Comparison of ENCODE assay signal across 28 cellular contexts in genomic region chr17:79652999-79653643, GRCh38. TPM values are rescaled to one million over a fixed set of nuclear protein-coding genes. Genes with fewer than 3 reads are reported as not detected.
A peak's percentile ranks its signal among the peaks of the same experiment; 100 is the strongest.
DNase-seq lines count a peak whose midpoint lies in the region; ATAC-seq, FAIRE-seq and TF ChIP-seq lines count a peak whose summit lies in the region.
"Had no signal": no experiment of that assay in that cellular context is flagged by ENCODE, and none has a peak within 500 bp of the region (broad histone marks: within the 10 kb centered on the region; RNA-seq: fewer than 3 reads in every experiment).

No MANE protein-coding gene starts in this region.

- no peaks in the 10 kb centered on the region for H3K23me2 ChIP-seq in H9 (ENCODE audit: insufficient read length, low read depth, low read length, poor library complexity, severe bottlenecking)

- H3K4me1 ChIP-seq in H9 (ENCODE audit: insufficient read depth, low read length) (no peaks in the 10 kb centered on the region; the same call in 1 of the 2 replicates), K562 (replicated peaks in 1 of 2; ENCODE audit: control insufficient read depth in 2 of 2, insufficient read depth in 2 of 2, low read length in 2 of 2) (no peaks in the 10 kb centered on the region), muscle layer of colon (ENCODE audit: insufficient read depth, low read length) (peaks cover 43% of the 10 kb centered on the region)
- H3K4me1 ChIP-seq: SJSA1 had no signal

- no peak overlapping the region for H2AFZ ChIP-seq in H9 (ENCODE audit: low read length)
- H2AFZ ChIP-seq in K562 (ENCODE audit: low read depth, low read length), result no peak overlapping the region
- H2AFZ ChIP-seq: PC-9 had no signal

- intact Hi-C loops in K562 (cut with micrococcal nuclease), result no loop called here

- FAIRE-seq in K562 (lab: Jason Lieb, UNC), result no peak
- FAIRE-seq: A204.1, GM18507 had no signal

- H3K36me3 ChIP-seq in K562 (ENCODE audit: control insufficient read depth, insufficient read depth, low read length) (no peaks in the 10 kb centered on the region), muscle layer of colon (ENCODE audit: insufficient read depth, low read length) (no peaks in the 10 kb centered on the region)
- H3K36me3 ChIP-seq: BLaER1 treated with 17β-estradiol and CSF1 and Interleukin-3, amounts not matched to agents 10 nM and 100 nM; SJSA1 had no signal

- no peaks in the 10 kb centered on the region for H3K79me2 ChIP-seq in H9 (ENCODE audit: insufficient read depth, low read length)
- H3K79me2 ChIP-seq in K562 (ENCODE audit: control insufficient read depth, insufficient read depth, low read length), result no peaks in the 10 kb centered on the region

- H2BK120ac ChIP-seq in H9 (ENCODE audit: low read depth, low read length, poor library complexity, severe bottlenecking), result no peak overlapping the region

- H3K27ac Mint-ChIP-seq in H9, result no peak overlapping the region
- no peak overlapping the region for H3K27ac Mint-ChIP-seq in type B pancreatic cell
- H3K27ac Mint-ChIP-seq: CD4-positive, alpha-beta T cell; HFFc6 had no signal

- in situ Hi-C loops in K562 (cut with MboI), result no loop called here

- H3K14ac ChIP-seq in H9 (ENCODE audit: insufficient read depth, low read length), result no peak overlapping the region

- H3K18ac ChIP-seq in H9 (ENCODE audit: insufficient read length, low read depth, low read length), result no peak overlapping the region

- H2BK15ac ChIP-seq in H9 (ENCODE audit: low read depth, low read length), result no peak overlapping the region

- H2BK12ac ChIP-seq in H9 (ENCODE audit: insufficient read length, low read depth, low read length), result no peak overlapping the region

- H3K23ac ChIP-seq in H9 (ENCODE audit: insufficient read length, low read depth, low read length), result no peak overlapping the region

- WGBS in H9 (ENCODE audit: extremely low coverage, insufficient read length, low lambda C conversion rate), result 100% methylated on average over 2 of the region's 9 CpGs
- WGBS in K562 (ENCODE audit: insufficient coverage, low coverage, missing lambda C conversion rate), result under 1% methylated on average over 9 of the region's 9 CpGs

- H3K56ac ChIP-seq in H9 (ENCODE audit: insufficient read length, low read depth, low read length), result no peak overlapping the region

- H3K79me1 ChIP-seq in H9 (ENCODE audit: insufficient read depth, low read depth, low read length, poor library complexity, severe bottlenecking), result no peaks in the 10 kb centered on the region

- no peak overlapping the region for H3K4me3 ChIP-seq in K562
- no peak overlapping the region for H3K4me3 ChIP-seq in muscle layer of colon (ENCODE audit: low read depth in 1 of 2, low read length in 2 of 2)
- H3K4me3 ChIP-seq: BLaER1 treated with 17β-estradiol and CSF1 and Interleukin-3, amounts not matched to agents 10 nM and 100 nM; PC-9; SJSA1 had no signal

- H3K27me3 Mint-ChIP-seq in H9 (ENCODE audit: low read depth), result peaks cover 39% of the 10 kb centered on the region
- H3K27me3 Mint-ChIP-seq in type B pancreatic cell, result peaks cover 7% of the 10 kb centered on the region

- no peak overlapping the region for H4K8ac ChIP-seq in H9 (replicated peaks; ENCODE audit: insufficient read length, low read depth, low read length)

- H3K4me3 Mint-ChIP-seq in H9 (no peak overlapping the region), type B pancreatic cell (no peak overlapping the region)
- H3K4me3 Mint-ChIP-seq: CD4-positive, alpha-beta T cell; HFFc6 had no signal

- no peak overlapping the region for H4K91ac ChIP-seq in H9 (ENCODE audit: insufficient read length, low read depth, low read length)

- no peak overlapping the region for H4K5ac ChIP-seq in H9 (ENCODE audit: insufficient read length, low read depth, low read length)

- TF ChIP-seq CTCF in H9 (conservative IDR thresholded peaks at IDR 0.05) (no peak), K562 (IDR thresholded peaks at IDR 0.05 in 2 of 3, conservative IDR thresholded peaks at IDR 0.05 in 1 of 3; ENCODE audit: insufficient read depth in 2 of 3, low read depth in 1 of 3, low read length in 3 of 3) (no peak), type B pancreatic cell (conservative IDR thresholded peaks at IDR 0.05) (no peak)

- TF ChIP-seq RAD21 in K562 (CRISPR knock-in tag; conservative IDR thresholded peaks at IDR 0.05 in 1 of 2, IDR thresholded peaks at IDR 0.05 in 1 of 2), result no peak

- no peaks in the 10 kb centered on the region for H3K9me3 ChIP-seq in H9 (ENCODE audit: control insufficient read depth, low read depth, low read length)
- H3K9me3 ChIP-seq in K562 (replicated peaks; ENCODE audit: control insufficient read depth, insufficient read depth, low read depth, low read length), result no peaks in the 10 kb centered on the region
- H3K9me3 ChIP-seq in muscle layer of colon (ENCODE audit: low read length), result no peaks in the 10 kb centered on the region

- TF ChIP-seq POLR2A in K562 (conservative IDR thresholded peaks at IDR 0.05), result no peak

- no peak overlapping the region for H3K9ac ChIP-seq in H9 (ENCODE audit: extremely low read depth, insufficient read length, low read length)
- H3K9ac ChIP-seq in K562 (ENCODE audit: insufficient read depth in 1 of 2, low read depth in 2 of 2, low read length in 2 of 2), result no peak overlapping the region
- no peak overlapping the region for H3K9ac ChIP-seq in muscle layer of colon (ENCODE audit: low read length)
- H3K9ac ChIP-seq: BLaER1 treated with 17β-estradiol and CSF1 and Interleukin-3, amounts not matched to agents 10 nM and 100 nM had no signal

- H3K9me3 Mint-ChIP-seq in H9 (peaks cover 6 to 15% of the 10 kb centered on the region in 2 experiments; a peak in 3 of 5 replicates), type B pancreatic cell (peaks cover 13% of the 10 kb centered on the region)

- no peak for TF ChIP-seq EP300 in K562 (IDR thresholded peaks at IDR 0.05; ENCODE audit: low read length)

- peaks cover 0 to 12% (median 0%) of the 10 kb centered on the region in 3 experiments; a peak in 4 of 7 replicates for H3K36me3 Mint-ChIP-seq in H9 (ENCODE audit: insufficient read depth in 1 of 3, low read depth in 3 of 3)
- H3K36me3 Mint-ChIP-seq in type B pancreatic cell, result no peaks in the 10 kb centered on the region

- no peak for ATAC-seq in K562
- ATAC-seq in GM18511 (IDR thresholded peaks at IDR 0.05; ENCODE audit: unreplicated experiment), result no peak
- ATAC-seq in GM19023 (IDR thresholded peaks at IDR 0.05; ENCODE audit: unreplicated experiment), result no peak

- no peak overlapping the region for H2AK5ac ChIP-seq in H9 (ENCODE audit: insufficient read length, low read length)

- DNase-seq in H9 (peak; percentile 12), K562 (ENCODE audit: extremely low read depth in 1 of 4, low spot score in 3 of 4) (no peak), type B pancreatic cell (ENCODE audit: extremely low spot score, unreplicated experiment) (peak; percentile 36), GOT3 (lab: John Stamatoyannopoulos, UW) (no peak)
- DNase-seq: AML-193; CD4-positive, alpha-beta T cell; DMS53; HFFc6; KG1; MM.1S; NCI-H1048; NCI-H1417 treated with DMSO at 0.1 percent for 48 hours; NCI-H2081; NCI-H2227 treated with DMSO at 0.1 percent for 48 hours; NCI-H526 treated with DMSO at 0.1 percent for 48 hours; PC-9; Right ventricle myocardium superior; RPMI8226 had no signal

- no peaks in the 10 kb centered on the region; the same call in 1 of the 2 replicates for H3K27me3 ChIP-seq in H9 (ENCODE audit: insufficient read depth, low read length)
- peaks cover 18% of the 10 kb centered on the region in 2 experiments for H3K27me3 ChIP-seq in K562 (ENCODE audit: control insufficient read depth in 2 of 2, insufficient read depth in 2 of 2, low read length in 2 of 2)
- H3K27me3 ChIP-seq in muscle layer of colon (ENCODE audit: control insufficient read depth in 1 of 2, insufficient read depth in 2 of 2, low read length in 2 of 2), result no peaks in the 10 kb centered on the region

- no peak overlapping the region for H2BK5ac ChIP-seq in H9 (ENCODE audit: insufficient read length, low read length)

- no peak overlapping the region for H3T11ph ChIP-seq in H9 (ENCODE audit: low read length)

- H3K4me1 Mint-ChIP-seq in H9 (peaks cover 9 to 10% of the 10 kb centered on the region in 2 experiments), type B pancreatic cell (ENCODE audit: unreplicated experiment) (peaks cover 5% of the 10 kb centered on the region)

- CTCF ChIA-PET in K562 (lab: Yijun Ruan, JAX; ENCODE audit: low intra/inter-chr PET ratio), result no interaction called here

- H4K20me1 ChIP-seq in H9 (ENCODE audit: control insufficient read depth, insufficient read depth, insufficient read length), result no peaks in the 10 kb centered on the region
- no peaks in the 10 kb centered on the region for H4K20me1 ChIP-seq in K562 (replicated peaks; ENCODE audit: control insufficient read depth, insufficient read depth, low read length)
- H4K20me1 ChIP-seq: BLaER1 treated with 17β-estradiol and CSF1 and Interleukin-3, amounts not matched to agents 10 nM and 100 nM had no signal

- H3K4me2 ChIP-seq in H9 (ENCODE audit: insufficient read depth, insufficient read length, low read length) (no peak overlapping the region), K562 (ENCODE audit: insufficient read depth, low read length) (no peak overlapping the region)
- H3K4me2 ChIP-seq: BLaER1 treated with 17β-estradiol and CSF1 and Interleukin-3, amounts not matched to agents 10 nM and 100 nM; PC-9 had no signal

- H3K27ac ChIP-seq in H9 (ENCODE audit: insufficient read length, low read depth, low read length) (no peak overlapping the region), K562 (ENCODE audit: extremely low read depth, low read depth, low read length) (no peak overlapping the region), muscle layer of colon (ENCODE audit: low read depth, low read length) (peak overlapping the region; percentile 64)
- H3K27ac ChIP-seq: BLaER1 treated with 17β-estradiol and CSF1 and Interleukin-3, amounts not matched to agents 10 nM and 100 nM; PC-9; SJSA1 had no signal

- BruUV-seq in K562 (replicated peaks; lab: Mats Ljungman, UMichigan), result no TSS peak

- H2BK20ac ChIP-seq in H9 (ENCODE audit: low read depth, low read length, poor library complexity, severe bottlenecking), result no peak overlapping the region

- POLR2A ChIA-PET in K562 (lab: Yijun Ruan, JAX), result no interaction called here

- no peaks in the 10 kb centered on the region for H3K9me1 ChIP-seq in K562 (ENCODE audit: control insufficient read depth, insufficient read depth, low read length)

- H3K4ac ChIP-seq in H9 (ENCODE audit: low read depth, low read length), result no peak overlapping the region

RNA-seq across cellular contexts. Expression of gene RBFOX3, which starts 42.3 kb away (rescaled TPM):
- total RNA-seq in H9 (2021) (10.2 and 12.4 TPM in 2 replicates), K562 (2014; rRNA removed) (not detected in 2 replicates), K562 (2014; rRNA removed; fragmentation: Illumina TruSeq; extraction: Trizol) (not detected in 2 replicates), K562 (2015; rRNA removed; fragmentation: Illumina TruSeq; extraction: Trizol) (not detected in 2 replicates), K562 (2021) (not detected in 2 replicates), type B pancreatic cell (ENCODE audit: low replicate concordance) (1.6 and 2.0 TPM in 2 replicates)
- total RNA-seq in K562 (2011; cell fraction: chromatin; rRNA removed; ENCODE audit: low replicate concordance), result not detected in 2 replicates
- not detected in 2 replicates for total RNA-seq in K562 (2011; cell fraction: nucleolus; rRNA removed)
- total RNA-seq in K562 (2011; cell fraction: nucleoplasm; rRNA removed), result not detected in 2 replicates
- polyA plus RNA-seq in K562 (2011; rRNA removed) (not detected in 2 replicates), K562 (2014; fragmentation: Illumina TruSeq; extraction: Trizol) (not detected in 2 replicates), K562 (2014; fragmentation: Nextera tagmentation; extraction: Ambion mirVana) (not detected), K562 (2014; rRNA removed) (not detected in 2 replicates)
- not detected in 2 replicates for polyA plus RNA-seq in K562 (2011; cell fraction: cytosol; rRNA removed)
- not detected in 2 replicates for polyA plus RNA-seq in K562 (2011; cell fraction: nucleus; rRNA removed)
- 0.09 and 0.25 TPM in 2 replicates for polyA plus RNA-seq in K562 (2012)
- polyA minus RNA-seq in K562 (2011; rRNA and poly(A)+ RNA removed), result not detected in 2 replicates
- polyA minus RNA-seq in K562 (2011; cell fraction: cytosol; rRNA and poly(A)+ RNA removed), result not detected in 2 replicates
- not detected in 2 replicates for polyA minus RNA-seq in K562 (2011; cell fraction: nucleus; rRNA and poly(A)+ RNA removed)
- total RNA-seq: CD4-positive, alpha-beta T cell; Daoy; G401; HFFc6; PC-9; Right ventricle myocardium superior; SJSA1 had no signal
- polyA plus RNA-seq: AG04450 had no signal

Comparison
In these comparisons a context has a peak if more than half of its experiments do, and no peak if none do; other contexts are left out.
1. DNase-seq: peak in H9 (single experiment) and type B pancreatic cell (single experiment); none in K562 (0 of 4) and GOT3 (single experiment).